In genomic region chr16:14529010-14529669, GRCh38 we compare ENCODE assay signal across 8 cellular contexts.
DNase-seq lines count a peak whose midpoint lies in the region; ATAC-seq and TF ChIP-seq lines count a peak whose summit lies in the region.

No MANE protein-coding gene starts in this region.

- BruUV-seq in Panc1 (replicated peaks; lab: Mats Ljungman, UMichigan): no TSS peak

- H3K4me1 ChIP-seq in Karpas-422 (ENCODE audit: low read length): peaks cover 43% of the 10 kb centered on the region
- H3K4me1 ChIP-seq in Panc1 (ENCODE audit: control insufficient read depth, insufficient read depth, low read length): peaks cover 8% of the 10 kb centered on the region
- peaks cover 13% of the 10 kb centered on the region for H3K4me1 ChIP-seq in foreskin keratinocyte
- H3K4me1 ChIP-seq in thyroid gland: peaks cover 23 to 26% of the 10 kb centered on the region in 2 donors

- TF ChIP-seq POLR2A in thyroid gland (IDR thresholded peaks at IDR 0.05): peak in 1 of 2 donors; percentile 23

- H3K36me3 ChIP-seq in Karpas-422 (ENCODE audit: insufficient read depth, low read length): no peaks in the 10 kb centered on the region
- no peaks in the 10 kb centered on the region for H3K36me3 ChIP-seq in Panc1 (ENCODE audit: control insufficient read depth, insufficient read depth, low read length)
- no peaks in the 10 kb centered on the region for H3K36me3 ChIP-seq in thyroid gland

- ATAC-seq in Panc1: peak; percentile 91
- peak; percentile 81 for ATAC-seq in foreskin keratinocyte
- ATAC-seq in GM18868 (IDR thresholded peaks at IDR 0.05; ENCODE audit: unreplicated experiment): no peak

- WGBS in thyroid gland, 2 donors: 15 to 18% methylated on average over 11 of the region's 11 CpGs

- H3K4me3 ChIP-seq in Karpas-422 (ENCODE audit: low read length) (peak overlapping the region; percentile 28; the same call in 1 of the 2 replicates), Panc1 (ENCODE audit: low read depth in 2 of 2, low read length in 2 of 2) (no peak overlapping the region), thyroid gland (replicated peaks in 1 of 3) (no peak overlapping the region)

- intact Hi-C loops in Panc1 (cut with micrococcal nuclease; ENCODE audit: unreplicated experiment): loop anchor here (2.0 to 10.0 kb wide), 3 partner anchors 228 to 604 kb away; partner anchors contain the start of gene ERCC4
- intact Hi-C loops in thyroid gland (cut with DNase I): loop anchor here (5.0 kb wide), 2 partner anchors 42 to 227 kb away; no protein-coding TSS in a partner anchor

- H3K27me3 ChIP-seq in Karpas-422 (ENCODE audit: low read length) (no peaks in the 10 kb centered on the region), Panc1 (ENCODE audit: control insufficient read depth, insufficient read depth, low read length) (no peaks in the 10 kb centered on the region), foreskin keratinocyte (no peaks in the 10 kb centered on the region), thyroid gland (no peaks in the 10 kb centered on the region)

- H2AFZ ChIP-seq in Karpas-422 (ENCODE audit: low read length): no peak overlapping the region

- H3K9ac ChIP-seq in Karpas-422 (ENCODE audit: low read length): peak overlapping the region; percentile 34

- CTCF ChIA-PET in Panc1 (lab: Charles Lee): interaction anchor here (0.6 kb wide), 2 partner anchors 69 to 234 kb away, joined by 5 to 13 read pairs; no protein-coding TSS in a partner anchor

- no peaks in the 10 kb centered on the region for H3K9me3 ChIP-seq in Karpas-422 (ENCODE audit: low read length)
- no peaks in the 10 kb centered on the region for H3K9me3 ChIP-seq in Panc1 (ENCODE audit: control insufficient read depth, insufficient read depth, low read depth, low read length)
- no peaks in the 10 kb centered on the region for H3K9me3 ChIP-seq in thyroid gland

- POLR2A ChIA-PET in Panc1 (lab: Charles Lee): no interaction called here

- peak overlapping the region; percentile 58 for H3K4me2 ChIP-seq in Karpas-422 (ENCODE audit: low read depth, low read length, poor library complexity, severe bottlenecking)

- DNase-seq in ELF-1 (ENCODE audit: low read depth, low spot score): peak; percentile 71
- DNase-seq in Karpas-422: peak; percentile 91
- DNase-seq in Panc1 (ENCODE audit: low read depth, low spot score): peak; percentile 87
- peak; percentile 9 for DNase-seq in activated T-helper 9 cell treated with anti-CD3 and anti-CD28 coated beads, Interleukin-2, amount 50 U/mL, for 16 hours (ENCODE audit: low read depth)
- peak in 1 of 2 donors; percentile 76 for DNase-seq in foreskin keratinocyte
- peak; percentile 31 for DNase-seq in occipital lobe (lab: John Stamatoyannopoulos, UW)
- peak; percentile 75 to 84 for DNase-seq in thyroid gland

- TF ChIP-seq CTCF in Panc1 (IDR thresholded peaks at IDR 0.05): peak; percentile 87
- peak; percentile 96 for TF ChIP-seq CTCF in foreskin keratinocyte (conservative IDR thresholded peaks at IDR 0.05)
- TF ChIP-seq CTCF in thyroid gland (IDR thresholded peaks at IDR 0.05): peak; percentile 42 to 93 (median 82)

- peak overlapping the region; percentile 46 for H3K27ac ChIP-seq in Karpas-422 (ENCODE audit: low read length)
- peak overlapping the region; percentile 72 for H3K27ac ChIP-seq in Panc1 (ENCODE audit: low read length)
- H3K27ac ChIP-seq in foreskin keratinocyte: peak overlapping the region; percentile 65
- peak overlapping the region in 2 of 3 donors; percentile 41 to 50 for H3K27ac ChIP-seq in thyroid gland

- peaks cover 31% of the 10 kb centered on the region for H3K79me2 ChIP-seq in Karpas-422 (ENCODE audit: low read length)

- H3K9me2 ChIP-seq in Karpas-422 (replicated peaks; ENCODE audit: insufficient read depth, low read length): no peaks in the 10 kb centered on the region

- no peaks in the 10 kb centered on the region for H4K20me1 ChIP-seq in Karpas-422 (ENCODE audit: insufficient read depth, low read depth, low read length)

- in situ Hi-C loops in Panc1 (cut with HindIII; ENCODE audit: low pct_unique_long_range_greater_than_20kb, low sequenced_read_pairs): no loop called here
